8 cellular contexts compared by ENCODE assay signal in the genomic region with DNA sequence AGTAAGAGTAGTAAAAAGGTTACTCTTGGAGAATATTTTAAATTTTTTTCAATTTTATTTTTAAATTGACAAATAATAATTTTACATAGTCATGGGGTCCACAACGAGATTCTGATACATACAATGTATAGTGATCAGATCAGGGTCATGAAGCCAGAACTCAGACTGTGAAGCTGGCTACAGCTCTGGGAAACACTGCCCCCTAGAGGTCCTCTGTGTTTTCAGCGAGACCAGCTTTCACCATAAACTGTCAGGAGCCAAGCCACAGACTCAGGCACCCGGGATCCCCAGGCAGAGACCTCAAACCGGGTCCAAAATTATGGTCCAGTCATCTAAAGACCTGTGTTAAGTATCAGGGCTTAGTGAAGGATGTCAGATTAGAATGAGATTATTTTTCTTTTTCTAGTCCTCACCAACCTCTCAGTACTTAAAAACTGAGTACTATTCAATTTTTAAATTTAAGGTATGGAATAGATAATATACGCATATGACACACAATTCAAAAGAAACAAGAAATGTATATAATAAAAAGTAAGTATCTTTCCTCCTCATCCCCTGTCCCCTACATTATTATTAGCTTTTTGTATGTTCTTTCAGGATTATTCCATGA.
DNase-seq lines count a peak whose midpoint lies in the region; ATAC-seq and TF ChIP-seq lines count a peak whose summit lies in the region.

No MANE protein-coding gene starts in this region.

- H3K4me1 ChIP-seq in A673 (ENCODE audit: insufficient read depth, low read length, poor library complexity, severe bottlenecking): no peaks in the 10 kb centered on the region

- H3K27ac ChIP-seq in A673 (ENCODE audit: low read depth, low read length, poor library complexity, severe bottlenecking): no peak overlapping the region

- peaks cover 2% of the 10 kb centered on the region for H3K9me3 Mint-ChIP-seq in activated CD4-positive, alpha-beta memory T cell treated with anti-CD3 and anti-CD28 coated beads for 36 hours

- DNase-seq in A673 (ENCODE audit: low spot score) (peak; percentile 71), GM12864 (ENCODE audit: low read depth) (peak; percentile 8), NCI-H187 (lab: John Stamatoyannopoulos, UW) (peak; percentile 5 to 41), hepatic stellate cell (ENCODE audit: low spot score) (peak; percentile 30), NCI-H2029 (lab: John Stamatoyannopoulos, UW) (no peak)
- DNase-seq in activated CD4-positive, alpha-beta memory T cell treated with anti-CD3 and anti-CD28 coated beads for 36 hours: peak; percentile 48
- DNase-seq in stimulated activated CD4-positive, alpha-beta T cell treated with anti-CD3 and anti-CD28 coated beads, Interleukin-1b, Interleukin-23, amount 100 ng/mL, for 24 hours (ENCODE audit: low read depth in 4 of 4, low spot score in 1 of 4): peak in 3 of 4 experiments; percentile 1 to 4 (median 2)

- H3K36me3 Mint-ChIP-seq in activated CD4-positive, alpha-beta memory T cell treated with anti-CD3 and anti-CD28 coated beads for 36 hours: no peaks in the 10 kb centered on the region

- H3K27me3 ChIP-seq in A673 (replicated peaks; ENCODE audit: insufficient read depth, low read depth, low read length, poor library complexity): peaks cover under 1% of the 10 kb centered on the region

- H3K36me3 ChIP-seq in A673 (ENCODE audit: insufficient read depth, low read length, poor library complexity, severe bottlenecking): no peaks in the 10 kb centered on the region

- no peaks in the 10 kb centered on the region for H3K27me3 Mint-ChIP-seq in activated CD4-positive, alpha-beta memory T cell treated with anti-CD3 and anti-CD28 coated beads for 36 hours

- CTCF ChIA-PET in A673 (lab: Charles Lee): interaction anchor here (0.6 kb wide), 1 partner anchor 698 kb away, joined by 3 read pairs; no protein-coding TSS in a partner anchor
- CTCF ChIA-PET in activated CD4-positive, alpha-beta memory T cell treated with anti-CD3 and anti-CD28 coated beads for 36 hours (lab: Charles Lee): interaction anchor here (0.7 to 1.0 kb wide), 4 partner anchors 16 to 698 kb away, joined by 3 read pairs; no protein-coding TSS in a partner anchor

- TF ChIP-seq CTCF in A673 (conservative IDR thresholded peaks at IDR 0.05; ENCODE audit: low read depth, low read length): peak; percentile 85
- TF ChIP-seq CTCF in GM12864 (IDR thresholded peaks at IDR 0.05; ENCODE audit: low read depth, low read length, missing control alignments): peak; percentile 79

- intact Hi-C loops in A673 (cut with micrococcal nuclease; ENCODE audit: unreplicated experiment): loop anchor here (5.0 to 10.0 kb wide), 3 partner anchors 221 to 694 kb away; no protein-coding TSS in a partner anchor
- intact Hi-C loops in activated CD4-positive, alpha-beta memory T cell treated with anti-CD3 and anti-CD28 coated beads for 36 hours (cut with micrococcal nuclease): loop anchor here (5.0 kb wide), 2 partner anchors 696 to 1851 kb away; no protein-coding TSS in a partner anchor

- H3K27ac Mint-ChIP-seq in activated CD4-positive, alpha-beta memory T cell treated with anti-CD3 and anti-CD28 coated beads for 36 hours: no peak overlapping the region

- H3K4me3 ChIP-seq in A673 (ENCODE audit: low read depth, low read length, poor library complexity, severe bottlenecking): no peak overlapping the region
- no peak overlapping the region for H3K4me3 ChIP-seq in GM12864 (ENCODE audit: low read depth, low read length)

- H3K4me3 Mint-ChIP-seq in activated CD4-positive, alpha-beta memory T cell treated with anti-CD3 and anti-CD28 coated beads for 36 hours: no peak overlapping the region

- peak; percentile 71 for ATAC-seq in HG02763 (IDR thresholded peaks at IDR 0.05; ENCODE audit: unreplicated experiment)

- no TSS peak for BruUV-seq in A673 (replicated peaks; lab: Mats Ljungman, UMichigan)

- POLR2A ChIA-PET in A673 (lab: Charles Lee; ENCODE audit: low non-redundant PET): no interaction called here
- POLR2A ChIA-PET in activated CD4-positive, alpha-beta memory T cell treated with anti-CD3 and anti-CD28 coated beads for 36 hours (lab: Charles Lee): no interaction called here

- H3K4me1 Mint-ChIP-seq in activated CD4-positive, alpha-beta memory T cell treated with anti-CD3 and anti-CD28 coated beads for 36 hours (ENCODE audit: low read depth): no peaks in the 10 kb centered on the region

- no peaks in the 10 kb centered on the region for H3K9me3 ChIP-seq in A673 (ENCODE audit: low read depth, low read length, poor library complexity, severe bottlenecking)
